8 cellular contexts compared by ENCODE assay signal in the genomic region with DNA sequence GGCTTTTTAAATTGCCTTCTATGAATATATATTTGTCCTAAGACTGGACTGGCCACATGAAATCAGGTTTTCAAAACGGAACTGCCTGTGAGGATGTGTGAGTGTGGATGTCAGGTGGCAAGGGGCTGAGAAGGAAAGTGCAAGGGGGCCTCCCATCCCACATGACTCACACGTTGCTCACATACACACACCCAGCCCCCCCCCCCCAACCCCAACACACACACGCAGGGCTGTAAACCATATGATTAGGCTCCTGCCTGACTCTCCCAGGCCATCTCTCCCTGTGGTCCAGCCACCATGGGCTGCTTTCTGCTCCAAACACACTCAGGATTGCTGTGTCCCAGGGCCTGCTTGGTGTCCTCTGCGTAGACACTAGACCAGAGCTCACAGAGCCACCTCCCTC. TPM values are rescaled to one million over a fixed set of nuclear protein-coding genes. Genes with fewer than 3 reads are reported as not detected.
DNase-seq lines count a peak whose midpoint lies in the region; ATAC-seq and TF ChIP-seq lines count a peak whose summit lies in the region.

No MANE protein-coding gene starts in this region.

- H3F3A ChIP-seq in PC-9 (ENCODE audit: insufficient read depth, low read depth): peaks cover 30% of the 10 kb centered on the region

- no peaks in the 10 kb centered on the region for H3K27me3 ChIP-seq in AG04450 (ENCODE audit: control insufficient read depth, insufficient read depth, low read length)
- no peaks in the 10 kb centered on the region for H3K27me3 ChIP-seq in PC-9 (ENCODE audit: insufficient read depth, low read depth)
- no peaks in the 10 kb centered on the region for H3K27me3 ChIP-seq in brain microvascular endothelial cell (replicated peaks)

- CTCF ChIA-PET in AG04450 (lab: Charles Lee) (no interaction called here), PC-9 (lab: Charles Lee) (interaction anchor here (0.6 to 1.2 kb wide), 2 partner anchors 8 to 54 kb away, joined by 4 to 7 read pairs; no protein-coding TSS in a partner anchor)

- H3K4me2 ChIP-seq in PC-9: peak overlapping the region; percentile 59

- BruUV-seq in PC-9 (replicated peaks; lab: Mats Ljungman, UMichigan): no TSS peak

- H3K4me3 Mint-ChIP-seq in natural killer cell: peak overlapping the region; percentile 66

- H3K9me3 ChIP-seq in AG04450 (ENCODE audit: control insufficient read depth, insufficient read depth, low read length) (no peaks in the 10 kb centered on the region), PC-9 (ENCODE audit: insufficient read depth, low read depth) (no peaks in the 10 kb centered on the region)

- POLR2A ChIA-PET in AG04450 (lab: Yijun Ruan, JAX): interaction anchor here (0.6 to 1.7 kb wide), 4 partner anchors 10 to 54 kb away, joined by 3 to 8 read pairs (median 6); a partner anchor contains a TSS
- POLR2A ChIA-PET in PC-9 (lab: Charles Lee; ENCODE audit: unreplicated experiment): interaction anchor here (0.5 to 0.7 kb wide), 4 partner anchors 55 to 709 kb away, joined by 3 to 21 read pairs (median 4); no protein-coding TSS in a partner anchor

- in situ Hi-C loops in brain microvascular endothelial cell (cut with HindIII; ENCODE audit: low pct_ligation_motif_present, low sequenced_read_pairs): no loop called here

- H3K9me3 Mint-ChIP-seq in natural killer cell: no peaks in the 10 kb centered on the region

- H4K20me1 ChIP-seq in PC-9 (ENCODE audit: insufficient read depth): no peaks in the 10 kb centered on the region

- ATAC-seq in GM19438 (IDR thresholded peaks at IDR 0.05; ENCODE audit: low read depth, unreplicated experiment): peak; percentile 33
- peak; percentile 80 to 86 (median 81) for ATAC-seq in natural killer cell

- H3K4me1 Mint-ChIP-seq in natural killer cell: peaks cover 13 to 15% of the 10 kb centered on the region in 2 donors

- H3K4me1 ChIP-seq in PC-9 (replicated peaks; ENCODE audit: insufficient read depth): peaks cover 32% of the 10 kb centered on the region

- H3K27ac ChIP-seq in AG04450 (ENCODE audit: low read depth, low read length) (peak overlapping the region; percentile 87), PC-9 (peak overlapping the region; percentile 83), brain microvascular endothelial cell (peak overlapping the region; percentile 36)

- H3K27ac Mint-ChIP-seq in natural killer cell: peak overlapping the region; percentile 81 to 86

- intact Hi-C loops in PC-9 (cut with micrococcal nuclease; ENCODE audit: unreplicated experiment) (no loop called here), natural killer cell (cut with micrococcal nuclease) (no loop called here)

- H3K4me3 ChIP-seq in AG04450 (ENCODE audit: low read depth, low read length) (peak overlapping the region; percentile 29), PC-9 (no peak overlapping the region), brain microvascular endothelial cell (ENCODE audit: low read depth, low read length) (peak overlapping the region; percentile 24)

- H3K9me2 ChIP-seq in PC-9 (ENCODE audit: insufficient read depth): no peaks in the 10 kb centered on the region

- H3K36me3 ChIP-seq in PC-9 (ENCODE audit: low read depth) (no peaks in the 10 kb centered on the region), brain microvascular endothelial cell (replicated peaks) (no peaks in the 10 kb centered on the region)

- H3K79me2 ChIP-seq in PC-9 (ENCODE audit: low read depth): no peaks in the 10 kb centered on the region

- H3K36me3 Mint-ChIP-seq in natural killer cell: no peaks in the 10 kb centered on the region

- TF ChIP-seq CTCF in AG04450 (IDR thresholded peaks at IDR 0.05; ENCODE audit: low read depth, low read length) (no peak), PC-9 (conservative IDR thresholded peaks at IDR 0.05) (no peak), brain microvascular endothelial cell (IDR thresholded peaks at IDR 0.05; ENCODE audit: low read depth, low read length, missing control alignments) (no peak), natural killer cell (IDR thresholded peaks at IDR 0.05) (no peak)

- peak overlapping the region; percentile 60 for H2AFZ ChIP-seq in PC-9

- DNase-seq in AG04450 (ENCODE audit: low read depth, low spot score) (no peak), PC-9 (peak in 1 of 2 experiments; percentile 73), brain microvascular endothelial cell (peak; percentile 57), natural killer cell (peak; percentile 17), DMS114 treated with DMSO at 0.1 percent for 48 hours (lab: John Stamatoyannopoulos, UW; ENCODE audit: unreplicated experiment) (no peak), NCI-H2107 (lab: John Stamatoyannopoulos, UW) (no peak), NCI-H446 treated with DMSO at 0.1 percent for 48 hours (lab: John Stamatoyannopoulos, UW) (no peak)

- H3K27me3 Mint-ChIP-seq in natural killer cell (ENCODE audit: low read depth in 2 of 2): no peaks in the 10 kb centered on the region

RNA-seq across cellular contexts. Expression of a gene that starts 22.4 kb away (rescaled TPM):
- polyA plus RNA-seq in AG04450 (2011; rRNA removed): 144 and 193 TPM in 2 replicates
- polyA minus RNA-seq in AG04450 (2011; rRNA and poly(A)+ RNA removed): 37.3 and 69.9 TPM in 2 replicates
- total RNA-seq in PC-9 (2021) (19.2 and 20.0 TPM in 2 replicates), natural killer cell (10 to 100 TPM; 28.6 to 29.2 (median 28.6) TPM)

Comparison
In these comparisons a context has a peak if more than half of its experiments do, and no peak if none do; other contexts are left out.
1. DNase-seq: peak in brain microvascular endothelial cell (single experiment) and natural killer cell (single experiment); none in AG04450 (single experiment), DMS114 treated with DMSO at 0.1 percent for 48 hours (single experiment), NCI-H2107 (single experiment) and NCI-H446 treated with DMSO at 0.1 percent for 48 hours (single experiment).
2. H3K27ac ChIP-seq: peak in every context shown above with its lines; median percentile 87 in AG04450; 83 in PC-9; 36 in brain microvascular endothelial cell.